In the genomic region with DNA sequence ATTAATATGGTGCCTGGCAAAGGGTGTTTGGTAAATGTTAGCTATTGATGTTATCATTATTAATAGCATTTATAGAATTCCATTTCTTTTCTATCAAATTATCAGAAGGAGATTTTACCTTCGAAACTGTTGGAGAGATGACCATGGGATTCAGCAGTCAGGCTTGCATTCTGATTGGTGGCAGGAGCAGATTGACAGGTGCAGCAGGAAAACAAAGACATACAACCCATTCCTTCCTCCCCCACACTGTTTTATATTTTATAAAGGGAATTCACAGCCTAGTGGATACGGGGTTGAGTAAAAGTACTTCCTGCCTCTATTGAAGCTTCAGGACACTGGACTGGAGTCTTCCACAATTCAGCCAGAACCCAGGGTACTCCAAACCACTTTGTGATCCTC, we compare ENCODE assay signal across 25 cellular contexts. TPM values are rescaled to one million over a fixed set of nuclear protein-coding genes. Genes with fewer than 3 reads are reported as not detected.
A peak's percentile ranks its signal among the peaks of the same experiment; 100 is the strongest.
DNase-seq lines count a peak whose midpoint lies in the region; ATAC-seq and TF ChIP-seq lines count a peak whose summit lies in the region.
"Had no signal": no experiment of that assay in that cellular context is flagged by ENCODE, and none has a peak within 500 bp of the region (broad histone marks: within the 10 kb centered on the region; RNA-seq: fewer than 3 reads in every experiment).

No MANE protein-coding gene starts in this region.

- TF ChIP-seq CTCF in brain microvascular endothelial cell (IDR thresholded peaks at IDR 0.05; ENCODE audit: low read depth, low read length, missing control alignments) (no peak), testis (IDR thresholded peaks at IDR 0.05) (no peak)

- intact Hi-C loops in testis (cut with DNase I; ENCODE audit: low total_unique reads): no loop called here

- in situ Hi-C loops in brain microvascular endothelial cell (cut with HindIII; ENCODE audit: low pct_ligation_motif_present, low sequenced_read_pairs): no loop called here

- H3K9me3 ChIP-seq in testis: no peaks in the 10 kb centered on the region
- H3K9me3 ChIP-seq: esophagus squamous epithelium, sigmoid colon, upper lobe of right lung had no signal

- H3K36me3 ChIP-seq in brain microvascular endothelial cell (replicated peaks) (no peaks in the 10 kb centered on the region), testis (ENCODE audit: low read depth, missing control alignments) (no peaks in the 10 kb centered on the region)
- H3K36me3 ChIP-seq: esophagus squamous epithelium, sigmoid colon, upper lobe of right lung had no signal

- H3K4me3 ChIP-seq in brain microvascular endothelial cell (ENCODE audit: low read depth, low read length) (no peak overlapping the region), testis (no peak overlapping the region)
- H3K4me3 ChIP-seq: esophagus squamous epithelium, GM12878, sigmoid colon, upper lobe of right lung had no signal

- no peak for ATAC-seq in GM18511 (IDR thresholded peaks at IDR 0.05; ENCODE audit: unreplicated experiment)
- ATAC-seq: GM12878, upper lobe of right lung had no signal

- 61 to 65% methylated on average over 2 of the region's 2 CpGs for WGBS in testis, 2 donors

- no peaks in the 10 kb centered on the region for H3K4me1 ChIP-seq in testis
- H3K4me1 ChIP-seq: parathyroid adenoma, upper lobe of right lung had no signal

- no peak for TF ChIP-seq POLR2A in testis (IDR thresholded peaks at IDR 0.05)

- H3K27me3 ChIP-seq in brain microvascular endothelial cell (replicated peaks): no peaks in the 10 kb centered on the region
- H3K27me3 ChIP-seq in testis: no peaks in the 10 kb centered on the region
- H3K27me3 ChIP-seq: sigmoid colon had no signal

- DNase-seq in NCI-H1417 (lab: John Stamatoyannopoulos, UW) (peak in 2 of 3 experiments; percentile 18 to 41), NCI-H1417 treated with DMSO at 0.1 percent for 48 hours (lab: John Stamatoyannopoulos, UW) (no peak), brain microvascular endothelial cell (no peak), kidney glomerular epithelial cell (lab: John Stamatoyannopoulos, UW) (peak; percentile 95), testis (no peak), ecto neural progenitor cell (ENCODE audit: low spot score) (no peak)
- DNase-seq: activated CD8-positive, alpha-beta memory T cell treated with anti-CD3 and anti-CD28 coated beads for 24 hours; activated naive CD8-positive, alpha-beta T cell treated with anti-CD3 and anti-CD28 coated beads, Interleukin-2, amount 10 ng/mL, durations not matched to agents 7 days and 5 days; DMS 273 treated with DMSO at 0.1 percent for 48 hours; esophagus squamous epithelium; GDM1; glutamatergic neuron; H9; MM.1S; NCI-H187; sigmoid colon; upper lobe of right lung had no signal

- H3K27ac ChIP-seq in brain microvascular endothelial cell (peak overlapping the region; percentile 99), temporal lobe (ENCODE audit: low read depth, low read length) (peak overlapping the region; percentile 33), testis (no peak overlapping the region)
- H3K27ac ChIP-seq: 22Rv1, parathyroid adenoma, upper lobe of right lung had no signal

RNA-seq across cellular contexts. Expression of a gene that starts 55.1 kb away (rescaled TPM):
- 41.6 TPM for total RNA-seq in temporal lobe
- total RNA-seq in testis: 10 to 100 TPM; 10.8 to 11.3 TPM
- 3.4 TPM for polyA plus RNA-seq in testis (ENCODE audit: insufficient read depth, low read depth, low replicate concordance)
- total RNA-seq: activated naive CD8-positive, alpha-beta T cell treated with anti-CD3 and anti-CD28 coated beads, Interleukin-2, amount 10 ng/mL, durations not matched to agents 7 days and 5 days; activated T-helper 1 cell treated with anti-CD3 and anti-CD28 coated beads, Interleukin-12 subunit alpha, Interleukin-12 subunit beta, Interleukin-2, Interleukin-4 antibody, amounts not matched to agents 30 ng/mL and 10 ng/mL and 1 ng/mL, durations not matched to agents 14 hours and 24 hours and 36 hours; bronchial epithelial cell; esophagus squamous epithelium; GM12878 had no signal
- polyA plus RNA-seq: IgD-negative memory B cell had no signal

RNA-seq across cellular contexts. Expression of a gene that starts 55.2 kb away (rescaled TPM):
- total RNA-seq in temporal lobe: 12.3 TPM
- 1 to 10 TPM; 7.1 to 7.7 TPM for total RNA-seq in testis
- polyA plus RNA-seq in testis (ENCODE audit: insufficient read depth, low read depth, low replicate concordance): 4.0 TPM

Comparison
In these comparisons a context has a peak if more than half of its experiments do, and no peak if none do; other contexts are left out.
1. DNase-seq: peak in NCI-H1417 (2 of 3) and kidney glomerular epithelial cell (single experiment); none in NCI-H1417 treated with DMSO at 0.1 percent for 48 hours (single experiment), brain microvascular endothelial cell (single experiment), testis (single experiment) and ecto neural progenitor cell (single experiment).
2. H3K27ac ChIP-seq: peak in brain microvascular endothelial cell (single experiment) and temporal lobe (single experiment); none in testis (0 of 2).